Comparison of ENCODE assay signal across 19 cellular contexts in the genomic region with DNA sequence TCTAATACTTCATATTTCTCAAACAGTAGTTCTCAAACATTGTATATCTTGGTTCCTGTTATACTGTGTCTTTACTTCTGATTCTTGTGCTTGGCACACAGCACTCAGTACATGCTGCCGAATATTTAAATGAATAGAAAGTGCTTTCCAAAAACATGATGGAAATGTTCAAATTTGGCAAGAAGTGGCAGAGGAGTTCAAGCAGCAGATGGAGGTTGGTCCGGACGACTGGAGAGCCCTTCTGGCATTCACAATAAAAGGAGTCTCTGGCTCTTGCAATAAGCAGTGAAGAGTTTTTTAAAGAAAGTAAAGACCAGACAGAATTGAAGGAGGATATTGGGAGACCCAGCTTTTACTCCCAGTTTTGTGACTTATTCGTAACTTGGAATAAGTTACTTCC. TPM values are rescaled to one million over a fixed set of nuclear protein-coding genes. Genes with fewer than 3 reads are reported as not detected.
DNase-seq lines count a peak whose midpoint lies in the region; ATAC-seq and TF ChIP-seq lines count a peak whose summit lies in the region.
"Had no signal": no experiment of that assay in that cellular context is flagged by ENCODE, and none has a peak within 500 bp of the region (broad histone marks: within the 10 kb centered on the region; RNA-seq: fewer than 3 reads in every experiment).

No MANE protein-coding gene starts in this region.

- intact Hi-C loops in ascending aorta (cut with DNase I) = loop anchor here (5.0 kb wide), 1 partner anchor 40 kb away; no protein-coding TSS in a partner anchor

- DNase-seq in G401 (ENCODE audit: low spot score) = peak; percentile 97
- DNase-seq in ascending aorta (ENCODE audit: low spot score in 2 of 2) = no peak
- no peak for DNase-seq in thoracic aorta (ENCODE audit: low spot score)
- no peak for DNase-seq in ureter (ENCODE audit: low spot score)
- DNase-seq in activated gamma-delta T cell (lab: John Stamatoyannopoulos, UW) = no peak
- DNase-seq: activated gamma-delta T cell treated with Interleukin-2 at 50 U/mL for 16 hours; activated T-cell treated with anti-CD3 and anti-CD28 coated beads, Interleukin-2, amount 50 U/mL, for 24 hours; H9; KBM-7; NCI-H1092 treated with DMSO at 0.1 percent for 48 hours; NCI-H2029; NCI-H526 treated with DMSO at 0.1 percent for 48 hours; SHP77; stimulated activated CD4-positive, alpha-beta T cell treated with anti-CD3 and anti-CD28 coated beads, Interleukin-12 subunit alpha, Interleukin-12 subunit beta, amount 100 ng/mL, for 4 hours; stimulated activated CD4-positive, alpha-beta T cell treated with anti-CD3 and anti-CD28 coated beads, Interleukin-2, amount 100 ng/mL, for 48 hours; T-helper 17 cell had no signal

- H3K4me3 ChIP-seq in ascending aorta = no peak overlapping the region
- no peak overlapping the region for H3K4me3 ChIP-seq in gastroesophageal sphincter
- H3K4me3 ChIP-seq in thoracic aorta = peak overlapping the region; percentile 25

- in situ Hi-C loops in G401 (cut with HindIII; ENCODE audit: low sequenced_read_pairs) = no loop called here

- peaks cover 6 to 19% of the 10 kb centered on the region in 2 donors for H3K4me1 ChIP-seq in ascending aorta
- peaks cover 8 to 60% (median 10%) of the 10 kb centered on the region in 3 donors for H3K4me1 ChIP-seq in gastroesophageal sphincter
- peaks cover 29 to 47% of the 10 kb centered on the region in 2 donors for H3K4me1 ChIP-seq in thoracic aorta (ENCODE audit: control insufficient read depth in 1 of 2, low read depth in 2 of 2)
- H3K4me1 ChIP-seq: parathyroid adenoma had no signal

- H3K27ac ChIP-seq in ascending aorta (peak overlapping the region; percentile 67 to 68), gastroesophageal sphincter (peak overlapping the region; percentile 68 to 77 (median 68)), thoracic aorta (peak overlapping the region; percentile 80)
- H3K27ac ChIP-seq: parathyroid adenoma had no signal

- ATAC-seq in gastroesophageal sphincter = no peak
- ATAC-seq in thoracic aorta (ENCODE audit: insufficient number of reproducible peaks, low FRiP score, low read depth) = no peak
- no peak for ATAC-seq in HG02973 (IDR thresholded peaks at IDR 0.05; ENCODE audit: unreplicated experiment)
- ATAC-seq: T-helper 17 cell had no signal

- TF ChIP-seq POLR2A in gastroesophageal sphincter (IDR thresholded peaks at IDR 0.05) = no peak

- peaks cover 24 to 47% of the 10 kb centered on the region in 2 donors for H3K36me3 ChIP-seq in ascending aorta
- H3K36me3 ChIP-seq in gastroesophageal sphincter = peaks cover 0 to 48% of the 10 kb centered on the region in 2 donors
- H3K36me3 ChIP-seq in thoracic aorta = peaks cover 27% of the 10 kb centered on the region

- TF ChIP-seq CTCF in ascending aorta (IDR thresholded peaks at IDR 0.05) = no peak
- TF ChIP-seq CTCF in gastroesophageal sphincter (IDR thresholded peaks at IDR 0.05) = no peak
- no peak for TF ChIP-seq CTCF in thoracic aorta (IDR thresholded peaks at IDR 0.05)

- no peak for TF ChIP-seq EP300 in gastroesophageal sphincter (IDR thresholded peaks at IDR 0.05)

- H3K9me3 ChIP-seq in ascending aorta = no peaks in the 10 kb centered on the region
- H3K9me3 ChIP-seq in gastroesophageal sphincter = no peaks in the 10 kb centered on the region
- H3K9me3 ChIP-seq in thoracic aorta = no peaks in the 10 kb centered on the region

- WGBS in gastroesophageal sphincter (ENCODE audit: low coverage in 1 of 2), 2 donors = 20 to 21% methylated on average over 3 to 4 of the region's 4 CpGs

- H3K27me3 ChIP-seq in ascending aorta (no peaks in the 10 kb centered on the region), gastroesophageal sphincter (no peaks in the 10 kb centered on the region), thoracic aorta (replicated peaks; ENCODE audit: insufficient read depth) (no peaks in the 10 kb centered on the region)

RNA-seq across cellular contexts. Expression of gene TSTD2, which starts 36.3 kb away (rescaled TPM):
- 6.4 and 11.0 TPM in 2 replicates for total RNA-seq in G401 (2014; rRNA removed; shearing (Covaris generic))
- total RNA-seq in ascending aorta = 1.4 TPM
- 10 to 100 TPM; 20.0 to 33.8 (median 30.8) TPM for total RNA-seq in gastroesophageal sphincter
- total RNA-seq in thoracic aorta = 10 to 100 TPM; 13.1 to 51.4 TPM
- total RNA-seq in ureter = 36.1 TPM

RNA-seq across cellular contexts. Expression of gene NCBP1, which starts 36.7 kb away (rescaled TPM):
- 34.5 and 45.5 TPM in 2 replicates for total RNA-seq in G401 (2014; rRNA removed; shearing (Covaris generic))
- total RNA-seq in ascending aorta (5.1 TPM), gastroesophageal sphincter (100 to 1,000 TPM in 1 of 4 donors, 10 to 100 TPM in 3; 16.1 to 234 (median 24.1) TPM), thoracic aorta (10 to 100 TPM; 16.1 to 28.7 TPM), ureter (39.8 TPM)
